Comparison of ENCODE assay signal across 1 cellular context in the genomic region with DNA sequence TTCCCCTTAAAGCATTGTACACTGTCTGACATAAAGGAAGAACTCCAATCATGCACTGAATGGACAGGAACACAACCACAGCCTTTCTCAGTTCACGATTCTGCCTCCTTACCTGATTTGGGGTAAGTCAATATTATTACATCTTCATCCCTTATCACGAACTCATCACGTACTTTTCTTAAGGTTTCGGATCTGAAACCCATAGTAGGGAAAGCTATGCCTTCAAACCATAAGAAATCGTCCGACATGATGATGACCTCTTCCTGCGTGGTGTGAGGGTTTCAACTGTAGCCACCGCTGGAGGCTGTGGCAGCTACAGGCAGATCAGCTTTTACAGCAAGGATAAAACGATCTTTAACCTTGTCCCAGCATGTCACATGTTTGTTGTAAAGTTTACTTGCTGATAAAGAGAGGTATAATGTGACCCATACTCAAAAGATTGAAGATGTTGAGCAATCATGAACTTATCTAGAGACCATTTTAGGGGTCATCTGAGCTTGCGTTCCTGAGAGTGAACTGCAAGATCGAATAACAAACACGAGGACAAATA.
TF ChIP-seq lines count a peak whose summit lies in the region.

A gene with protein sequence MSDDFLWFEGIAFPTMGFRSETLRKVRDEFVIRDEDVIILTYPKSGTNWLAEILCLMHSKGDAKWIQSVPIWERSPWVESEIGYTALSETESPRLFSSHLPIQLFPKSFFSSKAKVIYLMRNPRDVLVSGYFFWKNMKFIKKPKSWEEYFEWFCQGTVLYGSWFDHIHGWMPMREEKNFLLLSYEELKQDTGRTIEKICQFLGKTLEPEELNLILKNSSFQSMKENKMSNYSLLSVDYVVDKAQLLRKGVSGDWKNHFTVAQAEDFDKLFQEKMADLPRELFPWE (minus strand): TSS at position 306 of the 550 bp plus-strand sequence. CDS start 58 bp downstream, at position 248.

TF ChIP-seq in HepG2, 621 proteins besides CTCF, POLR2A, EP300 and RAD21 (continued from another document and continues in another):
- TF ChIP-seq, protein P1, sequence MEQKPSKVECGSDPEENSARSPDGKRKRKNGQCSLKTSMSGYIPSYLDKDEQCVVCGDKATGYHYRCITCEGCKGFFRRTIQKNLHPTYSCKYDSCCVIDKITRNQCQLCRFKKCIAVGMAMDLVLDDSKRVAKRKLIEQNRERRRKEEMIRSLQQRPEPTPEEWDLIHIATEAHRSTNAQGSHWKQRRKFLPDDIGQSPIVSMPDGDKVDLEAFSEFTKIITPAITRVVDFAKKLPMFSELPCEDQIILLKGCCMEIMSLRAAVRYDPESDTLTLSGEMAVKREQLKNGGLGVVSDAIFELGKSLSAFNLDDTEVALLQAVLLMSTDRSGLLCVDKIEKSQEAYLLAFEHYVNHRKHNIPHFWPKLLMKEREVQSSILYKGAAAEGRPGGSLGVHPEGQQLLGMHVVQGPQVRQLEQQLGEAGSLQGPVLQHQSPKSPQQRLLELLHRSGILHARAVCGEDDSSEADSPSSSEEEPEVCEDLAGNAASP (CRISPR knock-in tag; IDR thresholded peaks at IDR 0.05; ENCODE audit: borderline replicate concordance): peak; percentile 90
- no peak for TF ChIP-seq ZBTB1 (CRISPR knock-in tag; IDR thresholded peaks at IDR 0.05; ENCODE audit: borderline replicate concordance)
- TF ChIP-seq DMAP1 (CRISPR knock-in tag; IDR thresholded peaks at IDR 0.05): peak; percentile 62
- TF ChIP-seq ARNTL (CRISPR knock-in tag; IDR thresholded peaks at IDR 0.05): peak; percentile 90
- peak; percentile 44; the same call in 1 of the 2 replicates for TF ChIP-seq HHEX (CRISPR knock-in tag; IDR thresholded peaks at IDR 0.05)
- TF ChIP-seq, protein P2, sequence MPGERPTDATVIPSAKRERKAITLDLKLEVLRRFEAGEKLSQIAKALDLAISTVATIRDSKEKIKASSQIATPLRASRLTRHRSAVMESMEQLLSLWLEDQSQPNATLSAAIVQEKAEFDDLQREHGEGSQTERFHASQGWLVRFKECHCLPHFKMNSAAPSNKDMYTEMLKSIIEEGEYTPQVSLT (CRISPR knock-in tag; IDR thresholded peaks at IDR 0.05; ENCODE audit: borderline replicate concordance, low read depth): no peak
- TF ChIP-seq ZSCAN9 (CRISPR knock-in tag; IDR thresholded peaks at IDR 0.05; ENCODE audit: borderline replicate concordance): peak; percentile 70; the same call in 1 of the 2 replicates
- peak; percentile 86 for TF ChIP-seq FOXA3 (CRISPR knock-in tag; IDR thresholded peaks at IDR 0.05)
- peak; percentile 75; the same call in 1 of the 2 replicates for TF ChIP-seq NR2F2 (IDR thresholded peaks at IDR 0.05; ENCODE audit: borderline replicate concordance, low read depth)
- no peak for TF ChIP-seq CREB1 (IDR thresholded peaks at IDR 0.05)
- peak; percentile 73; the same call in 1 of the 2 replicates for TF ChIP-seq CREB1 (CRISPR knock-in tag; IDR thresholded peaks at IDR 0.05)
- 0 out of 2 replicates have a peak, but pooled peaks have one; percentile 62 for TF ChIP-seq IRX3 (CRISPR knock-in tag; IDR thresholded peaks at IDR 0.05; ENCODE audit: borderline replicate concordance, low read depth)
- peak; percentile 81; the same call in 1 of the 2 replicates for TF ChIP-seq MIER3 (CRISPR knock-in tag; IDR thresholded peaks at IDR 0.05; ENCODE audit: borderline replicate concordance)
- TF ChIP-seq ZNF614 (CRISPR knock-in tag; IDR thresholded peaks at IDR 0.05; ENCODE audit: borderline replicate concordance): peak; percentile 66; the same call in 1 of the 2 replicates
- TF ChIP-seq SOX5 (CRISPR knock-in tag; IDR thresholded peaks at IDR 0.05; ENCODE audit: borderline replicate concordance): peak; percentile 88; the same call in 1 of the 2 replicates
- TF ChIP-seq REPIN1 (CRISPR knock-in tag; IDR thresholded peaks at IDR 0.05; ENCODE audit: borderline replicate concordance, low read depth): peak; percentile 97
- TF ChIP-seq ARNT (IDR thresholded peaks at IDR 0.05): no peak
- TF ChIP-seq FOXO1 (CRISPR knock-in tag; IDR thresholded peaks at IDR 0.05): peak; percentile 83
- TF ChIP-seq HNF4G (IDR thresholded peaks at IDR 0.05; ENCODE audit: borderline replicate concordance, low read depth, low read length): peak; percentile 55; the same call in 1 of the 2 replicates
- TF ChIP-seq HNF4G (CRISPR knock-in tag; IDR thresholded peaks at IDR 0.05; ENCODE audit: borderline replicate concordance, low read depth): no peak
- TF ChIP-seq ZNF589 (CRISPR knock-in tag; conservative IDR thresholded peaks at IDR 0.05): peak; percentile 47; the same call in 1 of the 2 replicates
- TF ChIP-seq CEBPG (CRISPR knock-in tag; IDR thresholded peaks at IDR 0.05): peak; percentile 98
- TF ChIP-seq ZNF33B (CRISPR knock-in tag; IDR thresholded peaks at IDR 0.05): peak; percentile 48; the same call in 1 of the 2 replicates
- peak; percentile 19; the same call in 1 of the 2 replicates for TF ChIP-seq SOX13 (IDR thresholded peaks at IDR 0.05)
- TF ChIP-seq SOX13 (CRISPR knock-in tag; conservative IDR thresholded peaks at IDR 0.05 in 1 of 2, IDR thresholded peaks at IDR 0.05 in 1 of 2): peak in 1 of 2 experiments; percentile 84; a peak in 2 of 4 replicates
- TF ChIP-seq PTBP1 (IDR thresholded peaks at IDR 0.05; ENCODE audit: low read depth, low read length, poor library complexity, severe bottlenecking): no peak
- 0 out of 2 replicates have a peak, but pooled peaks have one; percentile 54 for TF ChIP-seq ESRRA (CRISPR knock-in tag; IDR thresholded peaks at IDR 0.05; ENCODE audit: low read depth)
- peak; percentile 45; the same call in 1 of the 2 replicates for TF ChIP-seq ZNF501 (CRISPR knock-in tag; IDR thresholded peaks at IDR 0.05)
- TF ChIP-seq, protein P3, sequence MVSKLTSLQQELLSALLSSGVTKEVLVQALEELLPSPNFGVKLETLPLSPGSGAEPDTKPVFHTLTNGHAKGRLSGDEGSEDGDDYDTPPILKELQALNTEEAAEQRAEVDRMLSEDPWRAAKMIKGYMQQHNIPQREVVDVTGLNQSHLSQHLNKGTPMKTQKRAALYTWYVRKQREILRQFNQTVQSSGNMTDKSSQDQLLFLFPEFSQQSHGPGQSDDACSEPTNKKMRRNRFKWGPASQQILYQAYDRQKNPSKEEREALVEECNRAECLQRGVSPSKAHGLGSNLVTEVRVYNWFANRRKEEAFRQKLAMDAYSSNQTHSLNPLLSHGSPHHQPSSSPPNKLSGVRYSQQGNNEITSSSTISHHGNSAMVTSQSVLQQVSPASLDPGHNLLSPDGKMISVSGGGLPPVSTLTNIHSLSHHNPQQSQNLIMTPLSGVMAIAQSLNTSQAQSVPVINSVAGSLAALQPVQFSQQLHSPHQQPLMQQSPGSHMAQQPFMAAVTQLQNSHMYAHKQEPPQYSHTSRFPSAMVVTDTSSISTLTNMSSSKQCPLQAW (CRISPR knock-in tag; IDR thresholded peaks at IDR 0.05): peak; percentile 82; the same call in 1 of the 2 replicates
- TF ChIP-seq POLR2AphosphoS5 (IDR thresholded peaks at IDR 0.05; ENCODE audit: low read depth, low read length): peak; percentile 96
- 0 out of 2 replicates have a peak, but pooled peaks have one; percentile 29 for TF ChIP-seq ZMAT3 (CRISPR knock-in tag; conservative IDR thresholded peaks at IDR 0.05)
- TF ChIP-seq ZNF558 (CRISPR knock-in tag; IDR thresholded peaks at IDR 0.05; ENCODE audit: borderline replicate concordance): no peak
- peak; percentile 74; the same call in 1 of the 2 replicates for TF ChIP-seq GATA4 (IDR thresholded peaks at IDR 0.05; ENCODE audit: borderline replicate concordance, low read depth)
- TF ChIP-seq, protein P4, sequence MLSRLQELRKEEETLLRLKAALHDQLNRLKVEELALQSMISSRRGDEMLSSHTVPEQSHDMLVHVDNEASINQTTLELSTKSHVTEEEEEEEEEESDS (CRISPR knock-in tag; IDR thresholded peaks at IDR 0.05; ENCODE audit: borderline replicate concordance): peak; percentile 68; the same call in 1 of the 2 replicates
- TF ChIP-seq SP4 (CRISPR knock-in tag; IDR thresholded peaks at IDR 0.05): 0 out of 2 replicates have a peak, but pooled peaks have one; percentile 38
- TF ChIP-seq, protein P5, sequence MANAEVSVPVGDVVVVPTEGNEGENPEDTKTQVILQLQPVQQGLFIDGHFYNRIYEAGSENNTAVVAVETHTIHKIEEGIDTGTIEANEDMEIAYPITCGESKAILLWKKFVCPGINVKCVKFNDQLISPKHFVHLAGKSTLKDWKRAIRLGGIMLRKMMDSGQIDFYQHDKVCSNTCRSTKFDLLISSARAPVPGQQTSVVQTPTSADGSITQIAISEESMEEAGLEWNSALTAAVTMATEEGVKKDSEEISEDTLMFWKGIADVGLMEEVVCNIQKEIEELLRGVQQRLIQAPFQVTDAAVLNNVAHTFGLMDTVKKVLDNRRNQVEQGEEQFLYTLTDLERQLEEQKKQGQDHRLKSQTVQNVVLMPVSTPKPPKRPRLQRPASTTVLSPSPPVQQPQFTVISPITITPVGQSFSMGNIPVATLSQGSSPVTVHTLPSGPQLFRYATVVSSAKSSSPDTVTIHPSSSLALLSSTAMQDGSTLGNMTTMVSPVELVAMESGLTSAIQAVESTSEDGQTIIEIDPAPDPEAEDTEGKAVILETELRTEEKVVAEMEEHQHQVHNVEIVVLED (CRISPR knock-in tag; IDR thresholded peaks at IDR 0.05; ENCODE audit: borderline replicate concordance): peak; percentile 47; the same call in 1 of the 2 replicates
- TF ChIP-seq, protein P6, sequence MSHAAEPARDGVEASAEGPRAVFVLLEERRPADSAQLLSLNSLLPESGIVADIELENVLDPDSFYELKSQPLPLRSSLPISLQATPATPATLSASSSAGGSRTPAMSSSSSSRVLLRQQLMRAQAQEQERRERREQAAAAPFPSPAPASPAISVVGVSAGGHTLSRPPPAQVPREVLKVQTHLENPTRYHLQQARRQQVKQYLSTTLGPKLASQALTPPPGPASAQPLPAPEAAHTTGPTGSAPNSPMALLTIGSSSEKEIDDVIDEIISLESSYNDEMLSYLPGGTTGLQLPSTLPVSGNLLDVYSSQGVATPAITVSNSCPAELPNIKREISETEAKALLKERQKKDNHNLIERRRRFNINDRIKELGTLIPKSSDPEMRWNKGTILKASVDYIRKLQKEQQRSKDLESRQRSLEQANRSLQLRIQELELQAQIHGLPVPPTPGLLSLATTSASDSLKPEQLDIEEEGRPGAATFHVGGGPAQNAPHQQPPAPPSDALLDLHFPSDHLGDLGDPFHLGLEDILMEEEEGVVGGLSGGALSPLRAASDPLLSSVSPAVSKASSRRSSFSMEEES (CRISPR knock-in tag; IDR thresholded peaks at IDR 0.05): peak; percentile 99
- TF ChIP-seq DPF2 (CRISPR knock-in tag; IDR thresholded peaks at IDR 0.05; ENCODE audit: borderline replicate concordance, low read depth): peak; percentile 73; the same call in 1 of the 2 replicates
- TF ChIP-seq RXRB (CRISPR knock-in tag; IDR thresholded peaks at IDR 0.05; ENCODE audit: borderline replicate concordance): peak; percentile 95
- TF ChIP-seq ZMYM3 (CRISPR knock-in tag; IDR thresholded peaks at IDR 0.05): peak; percentile 58; the same call in 1 of the 2 replicates
- TF ChIP-seq, protein P7, sequence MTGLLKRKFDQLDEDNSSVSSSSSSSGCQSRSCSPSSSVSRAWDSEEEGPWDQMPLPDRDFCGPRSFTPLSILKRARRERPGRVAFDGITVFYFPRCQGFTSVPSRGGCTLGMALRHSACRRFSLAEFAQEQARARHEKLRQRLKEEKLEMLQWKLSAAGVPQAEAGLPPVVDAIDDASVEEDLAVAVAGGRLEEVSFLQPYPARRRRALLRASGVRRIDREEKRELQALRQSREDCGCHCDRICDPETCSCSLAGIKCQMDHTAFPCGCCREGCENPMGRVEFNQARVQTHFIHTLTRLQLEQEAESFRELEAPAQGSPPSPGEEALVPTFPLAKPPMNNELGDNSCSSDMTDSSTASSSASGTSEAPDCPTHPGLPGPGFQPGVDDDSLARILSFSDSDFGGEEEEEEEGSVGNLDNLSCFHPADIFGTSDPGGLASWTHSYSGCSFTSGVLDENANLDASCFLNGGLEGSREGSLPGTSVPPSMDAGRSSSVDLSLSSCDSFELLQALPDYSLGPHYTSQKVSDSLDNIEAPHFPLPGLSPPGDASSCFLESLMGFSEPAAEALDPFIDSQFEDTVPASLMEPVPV (CRISPR knock-in tag; IDR thresholded peaks at IDR 0.05): peak; percentile 48; the same call in 1 of the 2 replicates
- peak; percentile 30; the same call in 1 of the 2 replicates for TF ChIP-seq SMC3 (IDR thresholded peaks at IDR 0.05; ENCODE audit: low read length)
- peak; percentile 27; the same call in 1 of the 2 replicates for TF ChIP-seq JDP2 (CRISPR knock-in tag; IDR thresholded peaks at IDR 0.05; ENCODE audit: borderline replicate concordance)
- TF ChIP-seq ZNF121 (CRISPR knock-in tag; IDR thresholded peaks at IDR 0.05): peak; percentile 92
- TF ChIP-seq, protein P8, sequence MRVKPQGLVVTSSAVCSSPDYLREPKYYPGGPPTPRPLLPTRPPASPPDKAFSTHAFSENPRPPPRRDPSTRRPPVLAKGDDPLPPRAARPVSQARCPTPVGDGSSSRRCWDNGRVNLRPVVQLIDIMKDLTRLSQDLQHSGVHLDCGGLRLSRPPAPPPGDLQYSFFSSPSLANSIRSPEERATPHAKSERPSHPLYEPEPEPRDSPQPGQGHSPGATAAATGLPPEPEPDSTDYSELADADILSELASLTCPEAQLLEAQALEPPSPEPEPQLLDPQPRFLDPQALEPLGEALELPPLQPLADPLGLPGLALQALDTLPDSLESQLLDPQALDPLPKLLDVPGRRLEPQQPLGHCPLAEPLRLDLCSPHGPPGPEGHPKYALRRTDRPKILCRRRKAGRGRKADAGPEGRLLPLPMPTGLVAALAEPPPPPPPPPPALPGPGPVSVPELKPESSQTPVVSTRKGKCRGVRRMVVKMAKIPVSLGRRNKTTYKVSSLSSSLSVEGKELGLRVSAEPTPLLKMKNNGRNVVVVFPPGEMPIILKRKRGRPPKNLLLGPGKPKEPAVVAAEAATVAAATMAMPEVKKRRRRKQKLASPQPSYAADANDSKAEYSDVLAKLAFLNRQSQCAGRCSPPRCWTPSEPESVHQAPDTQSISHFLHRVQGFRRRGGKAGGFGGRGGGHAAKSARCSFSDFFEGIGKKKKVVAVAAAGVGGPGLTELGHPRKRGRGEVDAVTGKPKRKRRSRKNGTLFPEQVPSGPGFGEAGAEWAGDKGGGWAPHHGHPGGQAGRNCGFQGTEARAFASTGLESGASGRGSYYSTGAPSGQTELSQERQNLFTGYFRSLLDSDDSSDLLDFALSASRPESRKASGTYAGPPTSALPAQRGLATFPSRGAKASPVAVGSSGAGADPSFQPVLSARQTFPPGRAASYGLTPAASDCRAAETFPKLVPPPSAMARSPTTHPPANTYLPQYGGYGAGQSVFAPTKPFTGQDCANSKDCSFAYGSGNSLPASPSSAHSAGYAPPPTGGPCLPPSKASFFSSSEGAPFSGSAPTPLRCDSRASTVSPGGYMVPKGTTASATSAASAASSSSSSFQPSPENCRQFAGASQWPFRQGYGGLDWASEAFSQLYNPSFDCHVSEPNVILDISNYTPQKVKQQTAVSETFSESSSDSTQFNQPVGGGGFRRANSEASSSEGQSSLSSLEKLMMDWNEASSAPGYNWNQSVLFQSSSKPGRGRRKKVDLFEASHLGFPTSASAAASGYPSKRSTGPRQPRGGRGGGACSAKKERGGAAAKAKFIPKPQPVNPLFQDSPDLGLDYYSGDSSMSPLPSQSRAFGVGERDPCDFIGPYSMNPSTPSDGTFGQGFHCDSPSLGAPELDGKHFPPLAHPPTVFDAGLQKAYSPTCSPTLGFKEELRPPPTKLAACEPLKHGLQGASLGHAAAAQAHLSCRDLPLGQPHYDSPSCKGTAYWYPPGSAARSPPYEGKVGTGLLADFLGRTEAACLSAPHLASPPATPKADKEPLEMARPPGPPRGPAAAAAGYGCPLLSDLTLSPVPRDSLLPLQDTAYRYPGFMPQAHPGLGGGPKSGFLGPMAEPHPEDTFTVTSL (CRISPR knock-in tag; IDR thresholded peaks at IDR 0.05; ENCODE audit: borderline replicate concordance): peak; percentile 59; the same call in 1 of the 2 replicates
- peak; percentile 62; the same call in 1 of the 2 replicates for TF ChIP-seq SPEN (CRISPR knock-in tag; IDR thresholded peaks at IDR 0.05; ENCODE audit: low read depth)
- TF ChIP-seq BORCS8-MEF2B (CRISPR knock-in tag; IDR thresholded peaks at IDR 0.05): 0 out of 2 replicates have a peak, but pooled peaks have one; percentile 57
